In genomic region chr3:73207946-73208345, GRCh38 we compare ENCODE assay signal across 18 cellular contexts.
"Had no signal": no experiment of that assay in that cellular context is flagged by ENCODE, and none has a peak within 500 bp of the region (broad histone marks: within the 10 kb centered on the region; RNA-seq: fewer than 3 reads in every experiment).

No MANE protein-coding gene starts in this region.

- FAIRE-seq: colon had no signal

- H3K4me3 Mint-ChIP-seq: dendritic cell treated with granulocyte-macrophage colony-stimulating factor and Interleukin-4, amounts not matched to agents 40 ng/mL and 50 ng/mL, for 4 days; naive thymus-derived CD4-positive, alpha-beta T cell; nephron progenitor cell; stimulated activated memory B cell treated with anti-CD40 and anti-IgM and Interleukin-4, amounts not matched to agents 10 μg/mL and 1 μg/mL and 100 μg/mL, for 72 hours; stimulated activated naive CD8-positive, alpha-beta T cell treated with anti-CD3 and anti-CD28 coated beads, Interleukin-15, amount 100 ng/mL, for 72 hours had no signal

- H3K27ac Mint-ChIP-seq: dendritic cell treated with granulocyte-macrophage colony-stimulating factor and Interleukin-4, amounts not matched to agents 40 ng/mL and 50 ng/mL, for 4 days; naive thymus-derived CD4-positive, alpha-beta T cell; nephron progenitor cell; stimulated activated memory B cell treated with anti-CD40 and anti-IgM and Interleukin-4, amounts not matched to agents 10 μg/mL and 1 μg/mL and 100 μg/mL, for 72 hours; stimulated activated naive CD8-positive, alpha-beta T cell treated with anti-CD3 and anti-CD28 coated beads, Interleukin-15, amount 100 ng/mL, for 72 hours had no signal

- H3K4me1 Mint-ChIP-seq: naive thymus-derived CD4-positive, alpha-beta T cell; stimulated activated memory B cell treated with anti-CD40 and anti-IgM and Interleukin-4, amounts not matched to agents 10 μg/mL and 1 μg/mL and 100 μg/mL, for 72 hours; stimulated activated naive CD8-positive, alpha-beta T cell treated with anti-CD3 and anti-CD28 coated beads, Interleukin-15, amount 100 ng/mL, for 72 hours had no signal

- H3K9me3 Mint-ChIP-seq: dendritic cell treated with granulocyte-macrophage colony-stimulating factor and Interleukin-4, amounts not matched to agents 40 ng/mL and 50 ng/mL, for 4 days; stimulated activated memory B cell treated with anti-CD40 and anti-IgM and Interleukin-4, amounts not matched to agents 10 μg/mL and 1 μg/mL and 100 μg/mL, for 72 hours; stimulated activated naive CD8-positive, alpha-beta T cell treated with anti-CD3 and anti-CD28 coated beads, Interleukin-15, amount 100 ng/mL, for 72 hours had no signal

- H3K36me3 Mint-ChIP-seq: naive thymus-derived CD4-positive, alpha-beta T cell; stimulated activated memory B cell treated with anti-CD40 and anti-IgM and Interleukin-4, amounts not matched to agents 10 μg/mL and 1 μg/mL and 100 μg/mL, for 72 hours had no signal

- DNase-seq: esophagus squamous epithelium; foreskin keratinocyte; heart left ventricle; hippocampal formation; kidney glomerular epithelial cell; naive thymus-derived CD4-positive, alpha-beta T cell; nephron progenitor cell; posterior cingulate gyrus; spleen; stimulated activated CD4-positive, alpha-beta T cell treated with anti-CD3 and anti-CD28 coated beads, Interleukin-15, amount 100 ng/mL, for 24 hours; stimulated activated CD4-positive, alpha-beta T cell treated with anti-CD3 and anti-CD28 coated beads, Interleukin-1b, Interleukin-23, amount 100 ng/mL, for 48 hours; stimulated activated CD4-positive, alpha-beta T cell treated with anti-CD3 and anti-CD28 coated beads, Interleukin-4, amount 100 ng/mL, for 24 hours; stimulated activated naive CD8-positive, alpha-beta T cell treated with anti-CD3 and anti-CD28 coated beads, Interleukin-15, amount 100 ng/mL, for 72 hours; transverse colon had no signal

- ATAC-seq: foreskin keratinocyte; heart left ventricle; naive thymus-derived CD4-positive, alpha-beta T cell; sciatic nerve; stimulated activated memory B cell treated with anti-CD40 and anti-IgM and Interleukin-4, amounts not matched to agents 10 μg/mL and 1 μg/mL and 100 μg/mL, for 72 hours; stimulated activated naive CD8-positive, alpha-beta T cell treated with anti-CD3 and anti-CD28 coated beads, Interleukin-15, amount 100 ng/mL, for 72 hours had no signal

- H3K27me3 Mint-ChIP-seq: dendritic cell treated with granulocyte-macrophage colony-stimulating factor and Interleukin-4, amounts not matched to agents 40 ng/mL and 50 ng/mL, for 4 days had no signal
